Comparison of ENCODE assay signal across 8 cellular contexts in genomic region chr5:159916841-159917761, GRCh38. TPM values are rescaled to one million over a fixed set of nuclear protein-coding genes. Genes with fewer than 3 reads are reported as not detected.
A peak's percentile ranks its signal among the peaks of the same experiment; 100 is the strongest.
DNase-seq lines count a peak whose midpoint lies in the region; ATAC-seq and TF ChIP-seq lines count a peak whose summit lies in the region.

No MANE protein-coding gene starts in this region.

- CTCF ChIA-PET in activated B cell treated with CpG ODN at 0.5 μM for 24 hours (lab: Charles Lee), result interaction anchor here (0.6 to 3.7 kb wide), 11 partner anchors 8 to 760 kb away, joined by 3 to 26 read pairs (median 4); no protein-coding TSS in a partner anchor

- peak overlapping the region; percentile 81 for H3K27ac ChIP-seq in left ventricle myocardium inferior (replicated peaks)
- peak overlapping the region in 3 of 4 donors; percentile 11 to 50 (median 21) for H3K27ac ChIP-seq in sigmoid colon

- TF ChIP-seq POLR2A in sigmoid colon (IDR thresholded peaks at IDR 0.05), result no peak
- TF ChIP-seq POLR2A in erythroblast (IDR thresholded peaks at IDR 0.05; ENCODE audit: low read length), result no peak

- H3K36me3 Mint-ChIP-seq in activated B cell treated with CpG ODN at 0.5 μM for 24 hours (ENCODE audit: low read depth), result no peaks in the 10 kb centered on the region

- H3K4me1 Mint-ChIP-seq in activated B cell treated with CpG ODN at 0.5 μM for 24 hours, result peaks cover 14% of the 10 kb centered on the region

- peak overlapping the region; percentile 47 for H3K4me3 Mint-ChIP-seq in activated B cell treated with CpG ODN at 0.5 μM for 24 hours

- WGBS in sigmoid colon, 2 donors, result 89 to 91% methylated on average over 36 of the region's 36 CpGs

- H3K36me3 ChIP-seq in left ventricle myocardium inferior (no peaks in the 10 kb centered on the region), sigmoid colon (no peaks in the 10 kb centered on the region)

- no peak for TF ChIP-seq CTCF in activated B cell treated with CpG ODN at 0.5 μM for 24 hours (IDR thresholded peaks at IDR 0.05)
- TF ChIP-seq CTCF in left ventricle myocardium inferior (IDR thresholded peaks at IDR 0.05; ENCODE audit: borderline replicate concordance), result no peak
- no peak for TF ChIP-seq CTCF in sigmoid colon (IDR thresholded peaks at IDR 0.05)

- H3K27me3 ChIP-seq in left ventricle myocardium inferior (ENCODE audit: low read depth), result peaks cover 22% of the 10 kb centered on the region
- H3K27me3 ChIP-seq in sigmoid colon, result peaks cover 0 to 11% (median 3%) of the 10 kb centered on the region in 3 donors

- DNase-seq in DMS114 treated with DMSO at 0.1 percent for 48 hours (lab: John Stamatoyannopoulos, UW; ENCODE audit: unreplicated experiment) (peak; percentile 3), activated B cell treated with CpG ODN at 0.5 μM for 24 hours (no peak), left ventricle myocardium inferior (no peak), sigmoid colon (no peak), ecto neural progenitor cell (ENCODE audit: low spot score) (no peak), erythroblast (lab: John Stamatoyannopoulos, UW) (no peak), nucleus accumbens (lab: John Stamatoyannopoulos, UW) (no peak)

- H3K4me3 ChIP-seq in left ventricle myocardium inferior (peak overlapping the region; percentile 70), sigmoid colon (peak overlapping the region in 3 of 4 donors; percentile 42 to 55 (median 48))

- no peaks in the 10 kb centered on the region for H3K9me3 Mint-ChIP-seq in activated B cell treated with CpG ODN at 0.5 μM for 24 hours

- H3K27me3 Mint-ChIP-seq in activated B cell treated with CpG ODN at 0.5 μM for 24 hours, result peaks cover 31% of the 10 kb centered on the region

- peaks cover 24% of the 10 kb centered on the region for H3K4me1 ChIP-seq in left ventricle myocardium inferior
- H3K4me1 ChIP-seq in sigmoid colon, result peaks cover 0 to 27% (median 14%) of the 10 kb centered on the region in 4 donors

- H3K9me3 ChIP-seq in left ventricle myocardium inferior (replicated peaks), result no peaks in the 10 kb centered on the region
- H3K9me3 ChIP-seq in sigmoid colon, result no peaks in the 10 kb centered on the region

- TF ChIP-seq EP300 in sigmoid colon (IDR thresholded peaks at IDR 0.05), result no peak

- intact Hi-C loops in activated B cell treated with CpG ODN at 0.5 μM for 24 hours (cut with micrococcal nuclease) (loop anchor here (1.0 kb wide), 6 partner anchors 70 to 760 kb away; no protein-coding TSS in a partner anchor), left ventricle myocardium inferior (cut with micrococcal nuclease) (loop anchor here (10.0 kb wide), 1 partner anchor 472 kb away; no protein-coding TSS in a partner anchor), sigmoid colon (cut with DNase I) (loop anchor here (5.0 to 10.0 kb wide), 4 partner anchors 132 to 760 kb away; no protein-coding TSS in a partner anchor)

- H3K27ac Mint-ChIP-seq in activated B cell treated with CpG ODN at 0.5 μM for 24 hours, result no peak overlapping the region

- ATAC-seq in activated B cell treated with CpG ODN at 0.5 μM for 24 hours (ENCODE audit: low read depth) (no peak), GM19397 (IDR thresholded peaks at IDR 0.05; ENCODE audit: unreplicated experiment) (no peak)

- POLR2A ChIA-PET in activated B cell treated with CpG ODN at 0.5 μM for 24 hours (lab: Charles Lee), result no interaction called here

RNA-seq across cellular contexts. Expression of gene ADRA1B, which starts 0.8 kb away (rescaled TPM):
- total RNA-seq in activated B cell treated with CpG ODN at 0.5 μM for 24 hours, result 0.49 and 0.53 TPM in 2 replicates
- 2.5 TPM for total RNA-seq in left ventricle myocardium inferior
- 1 to 10 TPM in 1 of 4 donors, under 1 TPM in 3; 0.36 to 1.8 (median 0.61) TPM for total RNA-seq in sigmoid colon
- under 1 TPM in 2 of 3 donors, not detected in 1; 0.47 to 0.92 TPM for polyA plus RNA-seq in sigmoid colon
